In genomic region chr13:30928971-30929370, GRCh38 we compare ENCODE assay signal across 1 cellular context.
TF ChIP-seq lines count a peak whose summit lies in the region.

No MANE protein-coding gene starts in this region.

TF ChIP-seq in GM23338, 12 proteins besides CTCF, POLR2A, EP300 and RAD21 (continued from another document):
- no peak for TF ChIP-seq ZNF462 (CRISPR knock-in tag; IDR thresholded peaks at IDR 0.05)
- no peak for TF ChIP-seq CREB1 (CRISPR knock-in tag; IDR thresholded peaks at IDR 0.05; ENCODE audit: low read depth)
- no peak for TF ChIP-seq JUNB (IDR thresholded peaks at IDR 0.05; ENCODE audit: unreplicated experiment)
- TF ChIP-seq, protein P1, sequence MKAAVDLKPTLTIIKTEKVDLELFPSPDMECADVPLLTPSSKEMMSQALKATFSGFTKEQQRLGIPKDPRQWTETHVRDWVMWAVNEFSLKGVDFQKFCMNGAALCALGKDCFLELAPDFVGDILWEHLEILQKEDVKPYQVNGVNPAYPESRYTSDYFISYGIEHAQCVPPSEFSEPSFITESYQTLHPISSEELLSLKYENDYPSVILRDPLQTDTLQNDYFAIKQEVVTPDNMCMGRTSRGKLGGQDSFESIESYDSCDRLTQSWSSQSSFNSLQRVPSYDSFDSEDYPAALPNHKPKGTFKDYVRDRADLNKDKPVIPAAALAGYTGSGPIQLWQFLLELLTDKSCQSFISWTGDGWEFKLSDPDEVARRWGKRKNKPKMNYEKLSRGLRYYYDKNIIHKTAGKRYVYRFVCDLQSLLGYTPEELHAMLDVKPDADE (IDR thresholded peaks at IDR 0.05) = no peak
- TF ChIP-seq STAT1 (IDR thresholded peaks at IDR 0.05; ENCODE audit: unreplicated experiment) = no peak
- no peak for TF ChIP-seq ZNF114 (CRISPR knock-in tag; IDR thresholded peaks at IDR 0.05)
- TF ChIP-seq POLR2AphosphoS5 (IDR thresholded peaks at IDR 0.05; ENCODE audit: low read depth) = no peak
- TF ChIP-seq EZH2 (IDR thresholded peaks at IDR 0.05; ENCODE audit: low read depth, unreplicated experiment) = no peak
- TF ChIP-seq NANOG (IDR thresholded peaks at IDR 0.05; ENCODE audit: borderline replicate concordance) = no peak
- TF ChIP-seq, protein P2, sequence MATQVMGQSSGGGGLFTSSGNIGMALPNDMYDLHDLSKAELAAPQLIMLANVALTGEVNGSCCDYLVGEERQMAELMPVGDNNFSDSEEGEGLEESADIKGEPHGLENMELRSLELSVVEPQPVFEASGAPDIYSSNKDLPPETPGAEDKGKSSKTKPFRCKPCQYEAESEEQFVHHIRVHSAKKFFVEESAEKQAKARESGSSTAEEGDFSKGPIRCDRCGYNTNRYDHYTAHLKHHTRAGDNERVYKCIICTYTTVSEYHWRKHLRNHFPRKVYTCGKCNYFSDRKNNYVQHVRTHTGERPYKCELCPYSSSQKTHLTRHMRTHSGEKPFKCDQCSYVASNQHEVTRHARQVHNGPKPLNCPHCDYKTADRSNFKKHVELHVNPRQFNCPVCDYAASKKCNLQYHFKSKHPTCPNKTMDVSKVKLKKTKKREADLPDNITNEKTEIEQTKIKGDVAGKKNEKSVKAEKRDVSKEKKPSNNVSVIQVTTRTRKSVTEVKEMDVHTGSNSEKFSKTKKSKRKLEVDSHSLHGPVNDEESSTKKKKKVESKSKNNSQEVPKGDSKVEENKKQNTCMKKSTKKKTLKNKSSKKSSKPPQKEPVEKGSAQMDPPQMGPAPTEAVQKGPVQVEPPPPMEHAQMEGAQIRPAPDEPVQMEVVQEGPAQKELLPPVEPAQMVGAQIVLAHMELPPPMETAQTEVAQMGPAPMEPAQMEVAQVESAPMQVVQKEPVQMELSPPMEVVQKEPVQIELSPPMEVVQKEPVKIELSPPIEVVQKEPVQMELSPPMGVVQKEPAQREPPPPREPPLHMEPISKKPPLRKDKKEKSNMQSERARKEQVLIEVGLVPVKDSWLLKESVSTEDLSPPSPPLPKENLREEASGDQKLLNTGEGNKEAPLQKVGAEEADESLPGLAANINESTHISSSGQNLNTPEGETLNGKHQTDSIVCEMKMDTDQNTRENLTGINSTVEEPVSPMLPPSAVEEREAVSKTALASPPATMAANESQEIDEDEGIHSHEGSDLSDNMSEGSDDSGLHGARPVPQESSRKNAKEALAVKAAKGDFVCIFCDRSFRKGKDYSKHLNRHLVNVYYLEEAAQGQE (IDR thresholded peaks at IDR 0.05; ENCODE audit: unreplicated experiment) = no peak
- TF ChIP-seq ZNF331 (CRISPR knock-in tag; IDR thresholded peaks at IDR 0.05; ENCODE audit: low read depth) = no peak
